Comparison of ENCODE assay signal across 8 cellular contexts in genomic region chr2:87324335-87325049, GRCh38.
A peak's percentile ranks its signal among the peaks of the same experiment; 100 is the strongest.
DNase-seq lines count a peak whose midpoint lies in the region; ATAC-seq, FAIRE-seq and TF ChIP-seq lines count a peak whose summit lies in the region.
"Not testable (repeated sequence)": the region's sequence is repeated elsewhere in the genome, so short reads cannot be mapped to it uniquely, and the experiment has no call there.

No MANE protein-coding gene starts in this region.

- TF ChIP-seq CTCF in osteoblast (IDR thresholded peaks at IDR 0.05; ENCODE audit: extremely low read depth, low read depth, low read length), result not testable (repeated sequence)

- H3K4me3 ChIP-seq in GM23248, result peak overlapping the region; percentile 26
- not testable (repeated sequence) for H3K4me3 ChIP-seq in SJSA1; osteoblast (ENCODE audit: insufficient read depth, low read length)

- not testable (repeated sequence) for H3K9me3 ChIP-seq in GM23248 (ENCODE audit: low read depth); SJSA1 (replicated peaks); osteoblast (ENCODE audit: low read depth, low read length)

- H3K9ac ChIP-seq in GM23248, result peak overlapping the region; percentile 22

- H3K36me3 Mint-ChIP-seq in activated CD8-positive, alpha-beta T cell treated with anti-CD3 and anti-CD28 coated beads, Interleukin-2, amount 10 ng/mL, durations not matched to agents 7 days and 5 days (ENCODE audit: low read depth); activated naive CD8-positive, alpha-beta T cell treated with anti-CD3 and anti-CD28 coated beads, Interleukin-2, amount 50 U/mL, for 24 hours (ENCODE audit: low read depth): not testable (repeated sequence)

- DNase-seq in GM23248 (peak; percentile 31), SJSA1 (ENCODE audit: low read depth in 1 of 2, low spot score in 2 of 2) (peak in 1 of 2 experiments; percentile 10)
- DNase-seq in activated CD8-positive, alpha-beta T cell treated with anti-CD3 and anti-CD28 coated beads, Interleukin-2, amount 10 ng/mL, durations not matched to agents 7 days and 5 days; activated naive CD8-positive, alpha-beta T cell treated with anti-CD3 and anti-CD28 coated beads, Interleukin-2, amount 50 U/mL, for 24 hours; left ventricle myocardium superior; osteoblast (ENCODE audit: insufficient read length, low spot score, missing footprints); urothelium cell line (ENCODE audit: low spot score): not testable (repeated sequence)

- H3K4me1 Mint-ChIP-seq in activated CD8-positive, alpha-beta T cell treated with anti-CD3 and anti-CD28 coated beads, Interleukin-2, amount 10 ng/mL, durations not matched to agents 7 days and 5 days (ENCODE audit: low read depth), result peaks cover 28% of the 10 kb centered on the region
- H3K4me1 Mint-ChIP-seq in activated naive CD8-positive, alpha-beta T cell treated with anti-CD3 and anti-CD28 coated beads, Interleukin-2, amount 50 U/mL, for 24 hours, result peaks cover 23% of the 10 kb centered on the region

- not testable (repeated sequence) for H4K20me1 ChIP-seq in GM23248 (ENCODE audit: insufficient read depth); osteoblast (ENCODE audit: insufficient read depth, low read length)

- ATAC-seq in activated CD8-positive, alpha-beta T cell treated with anti-CD3 and anti-CD28 coated beads, Interleukin-2, amount 10 ng/mL, durations not matched to agents 7 days and 5 days, result peak; percentile 78
- ATAC-seq in activated naive CD8-positive, alpha-beta T cell treated with anti-CD3 and anti-CD28 coated beads, Interleukin-2, amount 50 U/mL, for 24 hours, result peak; percentile 85
- ATAC-seq in esophagus mucosa (peak; percentile 83), left ventricle myocardium superior (peak; percentile 81)

- POLR2A ChIA-PET in activated CD8-positive, alpha-beta T cell treated with anti-CD3 and anti-CD28 coated beads, Interleukin-2, amount 10 ng/mL, durations not matched to agents 7 days and 5 days (lab: Charles Lee), result not testable (repeated sequence)

- not testable (repeated sequence) for H3K36me3 ChIP-seq in GM23248 (ENCODE audit: low read depth); SJSA1; osteoblast (ENCODE audit: insufficient read depth, low read length)

- FAIRE-seq in urothelium cell line (lab: Jason Lieb, UNC), result peak; percentile 56

- peak overlapping the region; percentile 35; the same call in 1 of the 2 replicates for H2AFZ ChIP-seq in GM23248
- not testable (repeated sequence) for H2AFZ ChIP-seq in osteoblast (ENCODE audit: low read length)

- H3K4me1 ChIP-seq in GM23248 (ENCODE audit: insufficient read depth), result peaks cover 24% of the 10 kb centered on the region
- H3K4me1 ChIP-seq in SJSA1 (replicated peaks), result peaks cover 10% of the 10 kb centered on the region
- not testable (repeated sequence) for H3K4me1 ChIP-seq in osteoblast (ENCODE audit: insufficient read depth, low read length)

- peaks cover 16% of the 10 kb centered on the region for H3F3A ChIP-seq in GM23248 (ENCODE audit: insufficient read depth)

- not testable (repeated sequence) for H3K27me3 Mint-ChIP-seq in activated CD8-positive, alpha-beta T cell treated with anti-CD3 and anti-CD28 coated beads, Interleukin-2, amount 10 ng/mL, durations not matched to agents 7 days and 5 days (ENCODE audit: low read depth); activated naive CD8-positive, alpha-beta T cell treated with anti-CD3 and anti-CD28 coated beads, Interleukin-2, amount 50 U/mL, for 24 hours

- in situ Hi-C loops in GM23248 (cut with MboI), result not testable (repeated sequence)

- not testable (repeated sequence) for H3K27me3 ChIP-seq in GM23248 (replicated peaks; ENCODE audit: insufficient read depth); SJSA1 (replicated peaks); osteoblast (ENCODE audit: insufficient read depth, low read length)

- peak overlapping the region; percentile 56 for H3K4me3 Mint-ChIP-seq in activated CD8-positive, alpha-beta T cell treated with anti-CD3 and anti-CD28 coated beads, Interleukin-2, amount 10 ng/mL, durations not matched to agents 7 days and 5 days
- H3K4me3 Mint-ChIP-seq in activated naive CD8-positive, alpha-beta T cell treated with anti-CD3 and anti-CD28 coated beads, Interleukin-2, amount 50 U/mL, for 24 hours, result peak overlapping the region; percentile 47

- H3K27ac ChIP-seq in GM23248 (peak overlapping the region; percentile 81), SJSA1 (peak overlapping the region; percentile 71), osteoblast (ENCODE audit: low read depth, low read length) (peak overlapping the region; percentile 70)

- H3K4me2 ChIP-seq in GM23248 (ENCODE audit: unreplicated experiment) (peak overlapping the region; percentile 23), osteoblast (ENCODE audit: insufficient read depth, low read length) (peak overlapping the region; percentile 40)

- 3 to 6% methylated on average over 5 to 6 of the region's 6 CpGs for WGBS in GM23248 (ENCODE audit: low coverage in 1 of 2, low lambda C conversion rate in 2 of 2, missing lambda C conversion rate in 2 of 2), 2 experiments

- not testable (repeated sequence) for H3K79me2 ChIP-seq in GM23248 (ENCODE audit: insufficient read depth); osteoblast (ENCODE audit: insufficient read depth, low read length)

- CTCF ChIA-PET in activated CD8-positive, alpha-beta T cell treated with anti-CD3 and anti-CD28 coated beads, Interleukin-2, amount 10 ng/mL, durations not matched to agents 7 days and 5 days (lab: Charles Lee), result not testable (repeated sequence)

- H3K9me3 Mint-ChIP-seq in activated CD8-positive, alpha-beta T cell treated with anti-CD3 and anti-CD28 coated beads, Interleukin-2, amount 10 ng/mL, durations not matched to agents 7 days and 5 days (ENCODE audit: insufficient read depth); activated naive CD8-positive, alpha-beta T cell treated with anti-CD3 and anti-CD28 coated beads, Interleukin-2, amount 50 U/mL, for 24 hours: not testable (repeated sequence)

- peak overlapping the region; percentile 92 for H3K27ac Mint-ChIP-seq in activated CD8-positive, alpha-beta T cell treated with anti-CD3 and anti-CD28 coated beads, Interleukin-2, amount 10 ng/mL, durations not matched to agents 7 days and 5 days
- peak overlapping the region; percentile 74 for H3K27ac Mint-ChIP-seq in activated naive CD8-positive, alpha-beta T cell treated with anti-CD3 and anti-CD28 coated beads, Interleukin-2, amount 50 U/mL, for 24 hours

- intact Hi-C loops in left ventricle myocardium superior (cut with micrococcal nuclease), result not testable (repeated sequence)

- H3K9me2 ChIP-seq in GM23248 (ENCODE audit: insufficient read depth), result not testable (repeated sequence)
